In genomic region chr20:51735728-51736600, GRCh38 we compare ENCODE assay signal across 1 cellular context.
TF ChIP-seq lines count a peak whose summit lies in the region.

No MANE protein-coding gene starts in this region.

TF ChIP-seq in HepG2, 621 proteins besides CTCF, POLR2A, EP300 and RAD21 (continued from another document and continues in another):
- TF ChIP-seq MAX (IDR thresholded peaks at IDR 0.05), result 0 out of 2 replicates have a peak, but pooled peaks have one; percentile 31
- TF ChIP-seq FOXP4 (CRISPR knock-in tag; IDR thresholded peaks at IDR 0.05), result peak; percentile 83
- no peak for TF ChIP-seq LCORL (IDR thresholded peaks at IDR 0.05)
- peak; percentile 84; the same call in 1 of the 2 replicates for TF ChIP-seq LCORL (CRISPR knock-in tag; IDR thresholded peaks at IDR 0.05)
- no peak for TF ChIP-seq SOX6 (IDR thresholded peaks at IDR 0.05)
- TF ChIP-seq SOX6 (CRISPR knock-in tag; IDR thresholded peaks at IDR 0.05), result peak; percentile 37; the same call in 1 of the 2 replicates
- 0 out of 2 replicates have a peak, but pooled peaks have one; percentile 17 for TF ChIP-seq ZNF121 (CRISPR knock-in tag; IDR thresholded peaks at IDR 0.05)
- TF ChIP-seq ZSCAN9 (CRISPR knock-in tag; IDR thresholded peaks at IDR 0.05; ENCODE audit: borderline replicate concordance), result no peak
- TF ChIP-seq FOXK1 (CRISPR knock-in tag; IDR thresholded peaks at IDR 0.05; ENCODE audit: borderline replicate concordance, low read depth), result peak; percentile 34; the same call in 1 of the 2 replicates
- TF ChIP-seq PCBP1 (IDR thresholded peaks at IDR 0.05; ENCODE audit: borderline replicate concordance, low read depth, low read length), result no peak
- TF ChIP-seq ZNF770 (CRISPR knock-in tag; IDR thresholded peaks at IDR 0.05), result peak; percentile 50; the same call in 1 of the 2 replicates
- TF ChIP-seq SSRP1 (CRISPR knock-in tag; IDR thresholded peaks at IDR 0.05), result no peak
- peak; percentile 17; the same call in 1 of the 2 replicates for TF ChIP-seq NR2F2 (IDR thresholded peaks at IDR 0.05; ENCODE audit: borderline replicate concordance, low read depth)
- 0 out of 2 replicates have a peak, but pooled peaks have one; percentile 32 for TF ChIP-seq SP5 (CRISPR knock-in tag; IDR thresholded peaks at IDR 0.05; ENCODE audit: borderline replicate concordance, low read depth)
- TF ChIP-seq FOXO1 (CRISPR knock-in tag; IDR thresholded peaks at IDR 0.05), result peak; percentile 89; the same call in 1 of the 2 replicates
- 0 out of 2 replicates have a peak, but pooled peaks have one; percentile 45 for TF ChIP-seq KDM1A (CRISPR knock-in tag; IDR thresholded peaks at IDR 0.05)
- TF ChIP-seq ARID2 (CRISPR knock-in tag; IDR thresholded peaks at IDR 0.05; ENCODE audit: borderline replicate concordance), result no peak
- TF ChIP-seq ZNF580 (CRISPR knock-in tag; IDR thresholded peaks at IDR 0.05; ENCODE audit: borderline replicate concordance, low read depth), result peak; percentile 35; the same call in 1 of the 2 replicates
- 0 out of 2 replicates have a peak, but pooled peaks have one; percentile 19 for TF ChIP-seq ZNF629 (CRISPR knock-in tag; conservative IDR thresholded peaks at IDR 0.05)
- no peak for TF ChIP-seq ZNF562 (CRISPR knock-in tag; IDR thresholded peaks at IDR 0.05; ENCODE audit: borderline replicate concordance)
- TF ChIP-seq XRCC5 (optimal IDR thresholded peaks at IDR 0.05; ENCODE audit: low read length), result peak; percentile 52
- no peak for TF ChIP-seq KLF13 (CRISPR knock-in tag; IDR thresholded peaks at IDR 0.05)
- TF ChIP-seq ARID4A (CRISPR knock-in tag; IDR thresholded peaks at IDR 0.05; ENCODE audit: borderline replicate concordance), result peak; percentile 25; the same call in 1 of the 2 replicates
- peak; percentile 64 for TF ChIP-seq GATAD2A (CRISPR knock-in tag; IDR thresholded peaks at IDR 0.05)
- TF ChIP-seq SKIL (CRISPR knock-in tag; IDR thresholded peaks at IDR 0.05; ENCODE audit: borderline replicate concordance), result peak; percentile 47; the same call in 1 of the 2 replicates
- TF ChIP-seq KLF12 (CRISPR knock-in tag; IDR thresholded peaks at IDR 0.05; ENCODE audit: borderline replicate concordance), result no peak
- TF ChIP-seq TP53 (CRISPR knock-in tag; conservative IDR thresholded peaks at IDR 0.05), result no peak
- TF ChIP-seq FOXA3 (CRISPR knock-in tag; IDR thresholded peaks at IDR 0.05), result peak; percentile 64
- peak; percentile 63 for TF ChIP-seq SAP130 (CRISPR knock-in tag; IDR thresholded peaks at IDR 0.05; ENCODE audit: low read depth)
- 0 out of 2 replicates have a peak, but pooled peaks have one; percentile 22 for TF ChIP-seq ZBTB43 (CRISPR knock-in tag; conservative IDR thresholded peaks at IDR 0.05)
- TF ChIP-seq ZNF687 (CRISPR knock-in tag; IDR thresholded peaks at IDR 0.05), result peak; percentile 71
- no peak for TF ChIP-seq MLLT10 (CRISPR knock-in tag; IDR thresholded peaks at IDR 0.05)
- peak; percentile 90 for TF ChIP-seq ZMYM3 (CRISPR knock-in tag; IDR thresholded peaks at IDR 0.05)
- TF ChIP-seq ZFP1 (CRISPR knock-in tag; IDR thresholded peaks at IDR 0.05), result peak; percentile 98
- 0 out of 2 replicates have a peak, but pooled peaks have one; percentile 45 for TF ChIP-seq EED (CRISPR knock-in tag; IDR thresholded peaks at IDR 0.05)
- no peak for TF ChIP-seq TFDP2 (CRISPR knock-in tag; IDR thresholded peaks at IDR 0.05)
- TF ChIP-seq ELF1 (CRISPR knock-in tag; IDR thresholded peaks at IDR 0.05), result peak; percentile 50
- TF ChIP-seq AHR (CRISPR knock-in tag; IDR thresholded peaks at IDR 0.05), result peak; percentile 36; the same call in 1 of the 2 replicates
- TF ChIP-seq ZNF501 (CRISPR knock-in tag; IDR thresholded peaks at IDR 0.05), result peak; percentile 77; the same call in 1 of the 2 replicates
- peak; percentile 57; the same call in 1 of the 2 replicates for TF ChIP-seq ZSCAN31 (CRISPR knock-in tag; IDR thresholded peaks at IDR 0.05; ENCODE audit: low read depth)
- peak; percentile 91 for TF ChIP-seq HINFP (CRISPR knock-in tag; IDR thresholded peaks at IDR 0.05; ENCODE audit: low read depth)
- peak; percentile 67; the same call in 1 of the 2 replicates for TF ChIP-seq TBX2 (CRISPR knock-in tag; IDR thresholded peaks at IDR 0.05; ENCODE audit: borderline replicate concordance)
- no peak for TF ChIP-seq FOXP1 (IDR thresholded peaks at IDR 0.05)
- peak; percentile 91 for TF ChIP-seq FOXP1 (CRISPR knock-in tag; IDR thresholded peaks at IDR 0.05)
